ENCODE assay signal across 13 cellular contexts in the genomic region with DNA sequence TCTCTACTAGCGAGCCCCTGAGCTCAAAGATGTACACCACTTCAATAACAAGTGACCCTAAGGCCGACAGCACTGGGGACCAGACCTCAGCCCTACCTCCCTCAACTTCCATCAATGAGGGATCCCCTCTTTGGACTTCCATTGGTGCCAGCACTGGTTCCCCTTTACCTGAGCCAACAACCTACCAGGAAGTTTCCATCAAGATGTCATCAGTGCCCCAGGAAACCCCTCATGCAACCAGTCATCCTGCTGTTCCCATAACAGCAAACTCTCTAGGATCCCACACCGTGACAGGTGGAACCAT. TPM values are rescaled to one million over a fixed set of nuclear protein-coding genes. Genes with fewer than 3 reads are reported as not detected.
DNase-seq lines count a peak whose midpoint lies in the region; ATAC-seq and TF ChIP-seq lines count a peak whose summit lies in the region.
"Had no signal": no experiment of that assay in that cellular context is flagged by ENCODE, and none has a peak within 500 bp of the region (broad histone marks: within the 10 kb centered on the region; RNA-seq: fewer than 3 reads in every experiment).

No MANE protein-coding gene starts in this region.

- peak; percentile 56 for DNase-seq in activated naive CD4-positive, alpha-beta T cell treated with anti-CD3 and anti-CD28 coated beads for 36 hours
- DNase-seq in activated naive CD4-positive, alpha-beta T cell (lab: John Stamatoyannopoulos, UW), result no peak
- DNase-seq in activated CD4-positive, alpha-beta memory T cell treated with anti-CD3 and anti-CD28 coated beads, Interleukin-2, amount 10 ng/mL, durations not matched to agents 7 days and 5 days, result no peak
- DNase-seq in immature natural killer cell, result peak in 2 of 3 donors; percentile 32 to 46
- no peak for DNase-seq in thoracic aorta (ENCODE audit: low spot score)
- no peak for DNase-seq in NCI-H510A treated with DMSO at 0.1 percent for 48 hours (lab: John Stamatoyannopoulos, UW)
- DNase-seq in osteocyte (ENCODE audit: extremely low spot score, unreplicated experiment), result no peak
- DNase-seq: NCI-H1694 treated with DMSO at 0.1 percent for 48 hours, nucleus accumbens had no signal

- H3K27ac Mint-ChIP-seq in activated naive CD4-positive, alpha-beta T cell treated with anti-CD3 and anti-CD28 coated beads for 36 hours, result peak overlapping the region; percentile 98
- H3K27ac Mint-ChIP-seq in activated CD4-positive, alpha-beta memory T cell treated with anti-CD3 and anti-CD28 coated beads, Interleukin-2, amount 10 ng/mL, durations not matched to agents 7 days and 5 days, result peak overlapping the region; percentile 91
- peak overlapping the region; percentile 91 to 100 (median 98) for H3K27ac Mint-ChIP-seq in immature natural killer cell
- no peak overlapping the region for H3K27ac Mint-ChIP-seq in osteocyte (ENCODE audit: unreplicated experiment)
- H3K27ac Mint-ChIP-seq: type B pancreatic cell had no signal

- no peaks in the 10 kb centered on the region for H3K27me3 ChIP-seq in thoracic aorta (replicated peaks; ENCODE audit: insufficient read depth)

- no peaks in the 10 kb centered on the region for H3K9me3 Mint-ChIP-seq in activated naive CD4-positive, alpha-beta T cell treated with anti-CD3 and anti-CD28 coated beads for 36 hours
- H3K9me3 Mint-ChIP-seq in activated CD4-positive, alpha-beta memory T cell treated with anti-CD3 and anti-CD28 coated beads, Interleukin-2, amount 10 ng/mL, durations not matched to agents 7 days and 5 days, result no peaks in the 10 kb centered on the region
- H3K9me3 Mint-ChIP-seq in immature natural killer cell (no peaks in the 10 kb centered on the region), osteocyte (ENCODE audit: unreplicated experiment) (no peaks in the 10 kb centered on the region)
- H3K9me3 Mint-ChIP-seq: type B pancreatic cell had no signal

- POLR2A ChIA-PET in activated CD4-positive, alpha-beta memory T cell treated with anti-CD3 and anti-CD28 coated beads, Interleukin-2, amount 10 ng/mL, durations not matched to agents 7 days and 5 days (lab: Charles Lee), result interaction anchor here (0.6 to 7.0 kb wide), 11 partner anchors 9 to 126 kb away, joined by 3 to 37 read pairs (median 6); a partner anchor contains a TSS

- CTCF ChIA-PET in activated naive CD4-positive, alpha-beta T cell treated with anti-CD3 and anti-CD28 coated beads for 36 hours (lab: Charles Lee), result interaction anchor here (0.7 to 1.1 kb wide), 3 partner anchors 15 to 368 kb away, joined by 3 to 5 read pairs (median 3); a partner anchor contains a TSS
- CTCF ChIA-PET in activated CD4-positive, alpha-beta memory T cell treated with anti-CD3 and anti-CD28 coated beads, Interleukin-2, amount 10 ng/mL, durations not matched to agents 7 days and 5 days (lab: Charles Lee), result interaction anchor here (0.6 to 2.0 kb wide), 5 partner anchors 9 to 64 kb away, joined by 3 to 5 read pairs (median 3); no protein-coding TSS in a partner anchor

- H3K4me1 Mint-ChIP-seq in activated naive CD4-positive, alpha-beta T cell treated with anti-CD3 and anti-CD28 coated beads for 36 hours (ENCODE audit: low read depth), result peaks cover 59% of the 10 kb centered on the region
- H3K4me1 Mint-ChIP-seq in activated CD4-positive, alpha-beta memory T cell treated with anti-CD3 and anti-CD28 coated beads, Interleukin-2, amount 10 ng/mL, durations not matched to agents 7 days and 5 days, result peaks cover 51% of the 10 kb centered on the region
- H3K4me1 Mint-ChIP-seq in immature natural killer cell (peaks cover 65 to 68% of the 10 kb centered on the region in 2 donors), osteocyte (ENCODE audit: unreplicated experiment) (peaks cover 7% of the 10 kb centered on the region)

- TF ChIP-seq CTCF in thoracic aorta (IDR thresholded peaks at IDR 0.05) (no peak), osteocyte (IDR thresholded peaks at IDR 0.05) (no peak)

- peaks cover 28% of the 10 kb centered on the region for H3K36me3 Mint-ChIP-seq in activated naive CD4-positive, alpha-beta T cell treated with anti-CD3 and anti-CD28 coated beads for 36 hours (ENCODE audit: low read depth)
- peaks cover 52% of the 10 kb centered on the region for H3K36me3 Mint-ChIP-seq in activated CD4-positive, alpha-beta memory T cell treated with anti-CD3 and anti-CD28 coated beads, Interleukin-2, amount 10 ng/mL, durations not matched to agents 7 days and 5 days (ENCODE audit: low read depth)
- H3K36me3 Mint-ChIP-seq in immature natural killer cell, result peaks cover 23 to 40% (median 38%) of the 10 kb centered on the region in 3 donors
- H3K36me3 Mint-ChIP-seq in osteocyte (ENCODE audit: unreplicated experiment), result no peaks in the 10 kb centered on the region
- H3K36me3 Mint-ChIP-seq: type B pancreatic cell had no signal

- H3K4me3 ChIP-seq in thoracic aorta, result peak overlapping the region; percentile 47

- H3K9me3 ChIP-seq in thoracic aorta, result no peaks in the 10 kb centered on the region

- H3K4me3 Mint-ChIP-seq in activated naive CD4-positive, alpha-beta T cell treated with anti-CD3 and anti-CD28 coated beads for 36 hours, result peak overlapping the region; percentile 96
- peak overlapping the region; percentile 95 for H3K4me3 Mint-ChIP-seq in activated CD4-positive, alpha-beta memory T cell treated with anti-CD3 and anti-CD28 coated beads, Interleukin-2, amount 10 ng/mL, durations not matched to agents 7 days and 5 days
- peak overlapping the region; percentile 93 to 100 (median 96) for H3K4me3 Mint-ChIP-seq in immature natural killer cell
- no peak overlapping the region for H3K4me3 Mint-ChIP-seq in osteocyte (ENCODE audit: unreplicated experiment)
- H3K4me3 Mint-ChIP-seq: type B pancreatic cell had no signal

- H3K27ac ChIP-seq in thoracic aorta, result no peak overlapping the region

- ATAC-seq in thoracic aorta (ENCODE audit: insufficient number of reproducible peaks, low FRiP score, low read depth) (no peak), GM18858 (IDR thresholded peaks at IDR 0.05; ENCODE audit: unreplicated experiment) (no peak)
- ATAC-seq: Panc1 had no signal

- peaks cover 0 to 11% of the 10 kb centered on the region in 2 donors for H3K4me1 ChIP-seq in thoracic aorta (ENCODE audit: control insufficient read depth in 1 of 2, low read depth in 2 of 2)

- H3K27me3 Mint-ChIP-seq in activated naive CD4-positive, alpha-beta T cell treated with anti-CD3 and anti-CD28 coated beads for 36 hours (ENCODE audit: low read depth), result no peaks in the 10 kb centered on the region
- H3K27me3 Mint-ChIP-seq in activated CD4-positive, alpha-beta memory T cell treated with anti-CD3 and anti-CD28 coated beads, Interleukin-2, amount 10 ng/mL, durations not matched to agents 7 days and 5 days, result no peaks in the 10 kb centered on the region
- H3K27me3 Mint-ChIP-seq in immature natural killer cell (ENCODE audit: low read depth in 3 of 3) (peaks cover 33 to 50% (median 46%) of the 10 kb centered on the region in 3 donors), osteocyte (ENCODE audit: unreplicated experiment) (peaks cover 4% of the 10 kb centered on the region)
- H3K27me3 Mint-ChIP-seq: type B pancreatic cell had no signal

- no peaks in the 10 kb centered on the region for H3K36me3 ChIP-seq in thoracic aorta

- intact Hi-C loops in activated naive CD4-positive, alpha-beta T cell treated with anti-CD3 and anti-CD28 coated beads for 36 hours (cut with micrococcal nuclease), result loop anchor here (1.0 to 2.0 kb wide), 2 partner anchors 18 to 51 kb away; no protein-coding TSS in a partner anchor

RNA-seq across cellular contexts. Expression of a gene that starts 0.7 kb away (rescaled TPM):
- total RNA-seq in activated naive CD4-positive, alpha-beta T cell treated with anti-CD3 and anti-CD28 coated beads for 36 hours, result 10 to 100 TPM; 51.9 to 53.2 TPM
- 100 to 1,000 TPM; 341 to 359 TPM for total RNA-seq in activated CD4-positive, alpha-beta memory T cell treated with anti-CD3 and anti-CD28 coated beads, Interleukin-2, amount 10 ng/mL, durations not matched to agents 7 days and 5 days
- polyA plus RNA-seq in immature natural killer cell, result 100 to 1,000 TPM; 231 to 632 (median 323) TPM
- total RNA-seq in thoracic aorta (10 to 100 TPM in 1 of 2 donors, 1 to 10 TPM in 1; 1.1 to 10.2 TPM), osteocyte (not detected in 2 replicates)
- total RNA-seq: endothelial cell of umbilical vein had no signal
- polyA plus RNA-seq: endothelial cell of umbilical vein had no signal

RNA-seq across cellular contexts. Expression of a gene that starts 15.2 kb away (rescaled TPM):
- 1 to 10 TPM; 8.3 to 9.2 TPM for total RNA-seq in activated naive CD4-positive, alpha-beta T cell treated with anti-CD3 and anti-CD28 coated beads for 36 hours
- total RNA-seq in activated CD4-positive, alpha-beta memory T cell treated with anti-CD3 and anti-CD28 coated beads, Interleukin-2, amount 10 ng/mL, durations not matched to agents 7 days and 5 days, result 1 to 10 TPM; 8.3 to 9.3 TPM
- 1 to 10 TPM in 2 of 3 donors, under 1 TPM in 1; 0.81 to 4.7 (median 2.1) TPM for polyA plus RNA-seq in immature natural killer cell
- 1 to 10 TPM in 1 of 2 donors, under 1 TPM in 1; 0.95 to 1.3 TPM for total RNA-seq in thoracic aorta
- total RNA-seq in osteocyte, result 23.5 and 30.1 TPM in 2 replicates

Comparison
In these comparisons a context has a peak if more than half of its experiments do, and no peak if none do; other contexts are left out.
1. DNase-seq: peak in activated naive CD4-positive, alpha-beta T cell treated with anti-CD3 and anti-CD28 coated beads for 36 hours (single experiment) and immature natural killer cell (2 of 3); none in activated naive CD4-positive, alpha-beta T cell (0 of 4), activated CD4-positive, alpha-beta memory T cell treated with anti-CD3 and anti-CD28 coated beads, Interleukin-2, amount 10 ng/mL, durations not matched to agents 7 days and 5 days (single experiment), thoracic aorta (single experiment), NCI-H510A treated with DMSO at 0.1 percent for 48 hours (single experiment) and osteocyte (single experiment).
2. RNA of a gene that starts 0.7 kb away (total RNA-seq): 341 to 359 TPM in activated CD4-positive, alpha-beta memory T cell treated with anti-CD3 and anti-CD28 coated beads, Interleukin-2, amount 10 ng/mL, durations not matched to agents 7 days and 5 days; 51.9 to 53.2 TPM in activated naive CD4-positive, alpha-beta T cell treated with anti-CD3 and anti-CD28 coated beads for 36 hours, 1.1 to 10.2 TPM in thoracic aorta and not detected in osteocyte; every median in the first group is over 4 times any median in the second.
3. RNA of a gene that starts 15.2 kb away (total RNA-seq): 23.5 to 30.1 TPM in osteocyte, 8.3 to 9.3 TPM in activated CD4-positive, alpha-beta memory T cell treated with anti-CD3 and anti-CD28 coated beads, Interleukin-2, amount 10 ng/mL, durations not matched to agents 7 days and 5 days and 8.3 to 9.2 TPM in activated naive CD4-positive, alpha-beta T cell treated with anti-CD3 and anti-CD28 coated beads for 36 hours; 0.95 to 1.3 TPM in thoracic aorta; every median in the first group is over 4 times any median in the second.